ENCODE assay signal across 8 cellular contexts in the genomic region with DNA sequence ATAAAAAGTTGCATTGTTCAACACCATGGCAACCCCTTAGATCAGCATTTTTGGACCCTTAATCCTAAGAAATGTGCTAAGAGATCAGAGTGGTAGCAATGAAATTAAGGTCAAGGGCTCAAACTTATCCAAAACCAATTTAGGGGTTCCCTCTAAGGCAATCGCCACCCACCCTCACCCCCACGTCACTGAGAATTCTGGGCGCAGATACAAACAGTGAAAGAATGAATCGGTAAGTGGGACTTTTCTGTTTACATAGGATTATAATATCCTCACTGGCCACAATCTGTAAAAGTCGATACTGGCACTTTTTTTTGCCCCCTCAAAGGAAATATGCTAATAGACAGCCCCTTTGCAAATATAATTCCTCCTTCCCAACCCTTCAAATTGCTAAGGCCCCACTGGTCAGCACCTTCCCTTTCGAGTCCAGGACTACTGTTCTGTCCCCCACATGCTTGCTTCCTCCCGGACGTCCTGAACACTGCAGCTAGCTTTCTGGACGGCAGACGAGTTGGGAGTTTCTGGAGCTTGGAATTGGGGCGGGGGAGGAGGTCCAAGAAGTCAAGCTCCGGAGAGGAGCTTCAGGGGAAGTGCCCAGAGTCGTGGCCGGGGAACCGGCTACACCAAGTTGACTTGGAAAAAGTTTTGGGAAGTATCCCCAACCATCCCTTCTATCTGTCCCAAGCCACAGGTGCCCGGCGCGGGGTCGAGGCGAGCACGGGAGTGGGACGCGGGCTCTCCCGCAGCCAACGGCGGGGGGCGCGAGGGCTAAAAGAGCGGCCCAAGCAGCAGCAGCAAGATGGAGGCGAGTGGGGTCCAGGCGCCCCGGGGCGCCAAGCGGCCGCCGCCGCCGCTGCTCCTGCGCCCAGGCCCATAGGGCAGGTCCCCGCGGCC. TPM values are rescaled to one million over a fixed set of nuclear protein-coding genes. Genes with fewer than 3 reads are reported as not detected.
DNase-seq lines count a peak whose midpoint lies in the region; TF ChIP-seq lines count a peak whose summit lies in the region.

No MANE protein-coding gene starts in this region.

- H3K9me3 ChIP-seq in MM.1S (replicated peaks; ENCODE audit: insufficient read depth, low read length) (no peaks in the 10 kb centered on the region), esophagus (ENCODE audit: control insufficient read depth in 2 of 2, insufficient read depth in 1 of 2, low read depth in 1 of 2, low read length in 1 of 2) (no peaks in the 10 kb centered on the region), WERI-Rb-1 (ENCODE audit: severe bottlenecking) (peaks cover 7% of the 10 kb centered on the region)

- peaks cover 59% of the 10 kb centered on the region for H3K4me1 Mint-ChIP-seq in nephron progenitor cell

- H3K4me1 ChIP-seq in MM.1S (ENCODE audit: low read length) (0 out of 2 replicates have a peak, but pooled peaks cover 5% of the 10 kb centered on the region), esophagus (ENCODE audit: control insufficient read depth in 2 of 2, insufficient read depth in 2 of 2, low read length in 1 of 2) (no peaks in the 10 kb centered on the region)

- H3K27me3 Mint-ChIP-seq in nephron progenitor cell (ENCODE audit: low read depth, poor library complexity): no peaks in the 10 kb centered on the region

- DNase-seq in AG09309 (ENCODE audit: low read depth) (no peak), MM.1S (no peak), nephron progenitor cell (peak; percentile 39), WERI-Rb-1 (no peak), NCI-H1930 (lab: John Stamatoyannopoulos, UW) (no peak), HuH-7 (ENCODE audit: low spot score) (no peak)
- no peak for DNase-seq in central memory CD4-positive, alpha-beta T cell

- peak overlapping the region; percentile 100 for H3K4me3 Mint-ChIP-seq in nephron progenitor cell

- H3F3A ChIP-seq in MM.1S (ENCODE audit: insufficient read depth, low read length): peaks cover 4% of the 10 kb centered on the region

- H3K9ac ChIP-seq in MM.1S (ENCODE audit: low read length): peak overlapping the region; percentile 25; the same call in 1 of the 2 replicates

- WGBS in esophagus, 2 donors: 5 to 8% methylated on average over 25 to 41 of the region's 41 CpGs

- no peaks in the 10 kb centered on the region for H4K20me1 ChIP-seq in MM.1S (ENCODE audit: insufficient read depth, low read length)

- TF ChIP-seq CTCF in AG09309 (IDR thresholded peaks at IDR 0.05; ENCODE audit: control insufficient read depth, insufficient read depth, low read depth, low read length, missing control alignments): no peak
- TF ChIP-seq CTCF in MM.1S (IDR thresholded peaks at IDR 0.05; ENCODE audit: low read length): no peak
- no peak for TF ChIP-seq CTCF in nephron progenitor cell (IDR thresholded peaks at IDR 0.05)
- TF ChIP-seq CTCF in WERI-Rb-1 (IDR thresholded peaks at IDR 0.05; ENCODE audit: low read depth, low read length): no peak

- H3K36me3 ChIP-seq in MM.1S (replicated peaks; ENCODE audit: insufficient read depth, low read length) (no peaks in the 10 kb centered on the region), esophagus (ENCODE audit: control insufficient read depth in 2 of 2, insufficient read depth in 2 of 2, low read length in 1 of 2) (no peaks in the 10 kb centered on the region), WERI-Rb-1 (no peaks in the 10 kb centered on the region)

- H3K27me3 ChIP-seq in MM.1S (replicated peaks; ENCODE audit: insufficient read depth, low read length) (no peaks in the 10 kb centered on the region), esophagus (ENCODE audit: control insufficient read depth in 1 of 2, insufficient read depth in 2 of 2, low read length in 2 of 2) (no peaks in the 10 kb centered on the region), WERI-Rb-1 (ENCODE audit: insufficient read depth, low read depth, severe bottlenecking) (peaks cover 81% of the 10 kb centered on the region)

- H3K79me2 ChIP-seq in MM.1S (ENCODE audit: low read length): no peaks in the 10 kb centered on the region

- peaks cover 6% of the 10 kb centered on the region for H3K9me3 Mint-ChIP-seq in nephron progenitor cell

- H3K4me2 ChIP-seq in MM.1S (ENCODE audit: low read depth, low read length): peak overlapping the region; percentile 93

- H3K27ac ChIP-seq in MM.1S (ENCODE audit: low read length) (no peak overlapping the region), esophagus (ENCODE audit: low read depth in 2 of 2, low read length in 1 of 2) (peak overlapping the region; percentile 75 to 91), WERI-Rb-1 (no peak overlapping the region)

- no peaks in the 10 kb centered on the region for H3K9me2 ChIP-seq in MM.1S (replicated peaks; ENCODE audit: insufficient read depth, low read length)

- H3K4me3 ChIP-seq in AG09309 (ENCODE audit: control insufficient read depth, low read depth, low read length) (peak overlapping the region; percentile 61), MM.1S (ENCODE audit: low read length) (peak overlapping the region; percentile 90), esophagus (ENCODE audit: low read depth in 1 of 2, low read length in 2 of 2) (peak overlapping the region; percentile 55 to 72), WERI-Rb-1 (ENCODE audit: low read depth, low read length) (no peak overlapping the region)

- peak overlapping the region; percentile 99 for H3K27ac Mint-ChIP-seq in nephron progenitor cell

- peaks cover 17% of the 10 kb centered on the region for H3K36me3 Mint-ChIP-seq in nephron progenitor cell (ENCODE audit: low read depth)

- H2AFZ ChIP-seq in MM.1S (ENCODE audit: low read length): peak overlapping the region; percentile 81

RNA-seq across cellular contexts. Expression of a gene that starts 2.1 kb away (rescaled TPM):
- polyA plus RNA-seq in esophagus: 1 to 10 TPM; 1.1 to 3.6 TPM

Comparison
In these comparisons a context has a peak if more than half of its experiments do, and no peak if none do; other contexts are left out.
1. H3K27ac ChIP-seq: peak in esophagus (2 of 2); none in MM.1S (single experiment) and WERI-Rb-1 (single experiment).